ENCODE assay signal across 1 cellular context in the genomic region with DNA sequence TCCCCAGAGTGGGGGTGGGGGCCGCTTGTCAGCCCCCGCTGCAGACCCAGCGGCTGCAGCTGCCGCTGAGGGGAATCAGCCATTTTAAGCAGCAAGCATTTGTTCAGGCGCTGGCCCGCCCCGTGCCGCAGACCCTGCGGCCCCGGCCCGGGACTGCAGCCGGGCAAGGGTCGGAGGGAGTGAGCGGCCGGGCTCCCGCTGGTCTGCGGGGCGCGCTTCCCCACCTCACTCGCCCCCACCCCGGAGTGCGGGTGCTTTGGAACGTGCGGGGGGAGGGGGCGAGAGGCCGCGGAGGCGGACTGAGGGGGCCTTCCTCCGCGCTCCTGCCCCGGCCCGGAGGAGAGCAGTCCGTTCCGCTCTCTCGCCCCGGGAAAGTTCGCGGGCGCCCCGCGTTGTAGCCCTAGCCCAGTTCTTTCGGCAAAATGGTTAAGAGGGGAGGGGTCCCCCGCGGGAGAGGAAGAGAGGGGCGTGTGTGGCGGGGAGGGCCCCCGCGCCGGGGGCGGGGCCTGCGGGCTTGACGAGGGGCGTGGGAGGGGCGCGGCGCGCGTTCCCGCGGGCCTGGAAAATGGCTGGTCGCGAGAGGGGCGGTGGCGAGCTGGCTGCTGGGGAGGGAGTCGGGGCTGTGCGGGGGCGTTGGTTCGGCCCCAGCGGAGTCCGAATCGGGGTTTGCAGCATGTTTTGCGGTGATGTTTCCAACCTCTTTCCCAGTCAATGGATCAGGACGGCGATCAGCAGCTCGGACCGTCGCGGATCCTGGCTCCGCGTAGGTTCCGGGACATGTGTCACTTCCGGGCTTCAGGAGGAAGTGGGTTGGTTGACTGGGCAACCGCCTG.
TF ChIP-seq lines count a peak whose summit lies in the region.

No MANE protein-coding gene starts in this region.

TF ChIP-seq in HEK293, 187 proteins besides CTCF, POLR2A, EP300 and RAD21 (continued from another document):
- TF ChIP-seq ZNF239 (tag by site-specific recombination; IDR thresholded peaks at IDR 0.05), result no peak
- TF ChIP-seq, protein P1, sequence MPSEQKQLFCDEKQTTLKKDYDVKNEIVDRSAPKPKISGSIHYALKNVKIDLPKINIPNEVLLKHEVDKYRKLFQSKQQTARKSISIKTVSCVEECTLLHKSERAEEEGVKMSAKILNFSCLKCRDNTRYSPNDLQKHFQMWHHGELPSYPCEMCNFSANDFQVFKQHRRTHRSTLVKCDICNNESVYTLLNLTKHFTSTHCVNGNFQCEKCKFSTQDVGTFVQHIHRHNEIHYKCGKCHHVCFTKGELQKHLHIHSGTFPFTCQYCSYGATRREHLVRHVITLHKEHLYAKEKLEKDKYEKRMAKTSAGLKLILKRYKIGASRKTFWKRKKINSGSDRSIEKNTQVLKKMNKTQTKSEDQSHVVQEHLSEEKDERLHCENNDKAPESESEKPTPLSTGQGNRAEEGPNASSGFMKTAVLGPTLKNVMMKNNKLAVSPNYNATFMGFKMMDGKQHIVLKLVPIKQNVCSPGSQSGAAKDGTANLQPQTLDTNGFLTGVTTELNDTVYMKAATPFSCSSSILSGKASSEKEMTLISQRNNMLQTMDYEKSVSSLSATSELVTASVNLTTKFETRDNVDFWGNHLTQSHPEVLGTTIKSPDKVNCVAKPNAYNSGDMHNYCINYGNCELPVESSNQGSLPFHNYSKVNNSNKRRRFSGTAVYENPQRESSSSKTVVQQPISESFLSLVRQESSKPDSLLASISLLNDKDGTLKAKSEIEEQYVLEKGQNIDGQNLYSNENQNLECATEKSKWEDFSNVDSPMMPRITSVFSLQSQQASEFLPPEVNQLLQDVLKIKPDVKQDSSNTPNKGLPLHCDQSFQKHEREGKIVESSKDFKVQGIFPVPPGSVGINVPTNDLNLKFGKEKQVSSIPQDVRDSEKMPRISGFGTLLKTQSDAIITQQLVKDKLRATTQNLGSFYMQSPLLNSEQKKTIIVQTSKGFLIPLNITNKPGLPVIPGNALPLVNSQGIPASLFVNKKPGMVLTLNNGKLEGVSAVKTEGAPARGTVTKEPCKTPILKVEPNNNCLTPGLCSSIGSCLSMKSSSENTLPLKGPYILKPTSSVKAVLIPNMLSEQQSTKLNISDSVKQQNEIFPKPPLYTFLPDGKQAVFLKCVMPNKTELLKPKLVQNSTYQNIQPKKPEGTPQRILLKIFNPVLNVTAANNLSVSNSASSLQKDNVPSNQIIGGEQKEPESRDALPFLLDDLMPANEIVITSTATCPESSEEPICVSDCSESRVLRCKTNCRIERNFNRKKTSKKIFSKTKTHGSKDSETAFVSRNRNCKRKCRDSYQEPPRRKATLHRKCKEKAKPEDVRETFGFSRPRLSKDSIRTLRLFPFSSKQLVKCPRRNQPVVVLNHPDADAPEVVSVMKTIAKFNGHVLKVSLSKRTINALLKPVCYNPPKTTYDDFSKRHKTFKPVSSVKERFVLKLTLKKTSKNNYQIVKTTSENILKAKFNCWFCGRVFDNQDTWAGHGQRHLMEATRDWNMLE (tag by site-specific recombination; conservative IDR thresholded peaks at IDR 0.05; ENCODE audit: low read depth), result 0 out of 2 replicates have a peak, but pooled peaks have one; percentile 48
- peak; percentile 34; the same call in 1 of the 2 replicates for TF ChIP-seq GLIS1 (tag by site-specific recombination; IDR thresholded peaks at IDR 0.05)
- peak; percentile 63 for TF ChIP-seq ZBTB8A (tag by site-specific recombination; IDR thresholded peaks at IDR 0.05)
- TF ChIP-seq ZNF335 (tag by site-specific recombination; conservative IDR thresholded peaks at IDR 0.05), result peak; percentile 80
- TF ChIP-seq ZNF626 (tag by site-specific recombination; IDR thresholded peaks at IDR 0.05), result no peak
- TF ChIP-seq, protein P2, sequence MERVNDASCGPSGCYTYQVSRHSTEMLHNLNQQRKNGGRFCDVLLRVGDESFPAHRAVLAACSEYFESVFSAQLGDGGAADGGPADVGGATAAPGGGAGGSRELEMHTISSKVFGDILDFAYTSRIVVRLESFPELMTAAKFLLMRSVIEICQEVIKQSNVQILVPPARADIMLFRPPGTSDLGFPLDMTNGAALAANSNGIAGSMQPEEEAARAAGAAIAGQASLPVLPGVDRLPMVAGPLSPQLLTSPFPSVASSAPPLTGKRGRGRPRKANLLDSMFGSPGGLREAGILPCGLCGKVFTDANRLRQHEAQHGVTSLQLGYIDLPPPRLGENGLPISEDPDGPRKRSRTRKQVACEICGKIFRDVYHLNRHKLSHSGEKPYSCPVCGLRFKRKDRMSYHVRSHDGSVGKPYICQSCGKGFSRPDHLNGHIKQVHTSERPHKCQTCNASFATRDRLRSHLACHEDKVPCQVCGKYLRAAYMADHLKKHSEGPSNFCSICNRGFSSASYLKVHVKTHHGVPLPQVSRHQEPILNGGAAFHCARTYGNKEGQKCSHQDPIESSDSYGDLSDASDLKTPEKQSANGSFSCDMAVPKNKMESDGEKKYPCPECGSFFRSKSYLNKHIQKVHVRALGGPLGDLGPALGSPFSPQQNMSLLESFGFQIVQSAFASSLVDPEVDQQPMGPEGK (tag by site-specific recombination; IDR thresholded peaks at IDR 0.05), result peak; percentile 81
- TF ChIP-seq ZNF501 (tag by site-specific recombination; IDR thresholded peaks at IDR 0.05), result peak; percentile 51; the same call in 1 of the 2 replicates
- peak; percentile 54; the same call in 1 of the 2 replicates for TF ChIP-seq ZEB2 (tag by site-specific recombination; IDR thresholded peaks at IDR 0.05)
- peak; percentile 97 for TF ChIP-seq GLIS2 (tag by site-specific recombination; IDR thresholded peaks at IDR 0.05)
